Comparison of ENCODE assay signal across 19 cellular contexts in genomic region chr9:80615964-80616363, GRCh38.
"Had no signal": no experiment of that assay in that cellular context is flagged by ENCODE, and none has a peak within 500 bp of the region (broad histone marks: within the 10 kb centered on the region; RNA-seq: fewer than 3 reads in every experiment).

No MANE protein-coding gene starts in this region.

- DNase-seq: activated CD4-positive, alpha-beta T cell treated with anti-CD3 and anti-CD28 coated beads, Interleukin-2, amount 50 U/mL, for 4 hours; activated CD4-positive, CD25-positive, alpha-beta regulatory T cell treated with anti-CD3 and anti-CD28 coated beads, Interleukin-2, amount 50 U/mL, for 72 hours; activated effector memory CD4-positive, alpha-beta T cell treated with Interleukin-2 at 50 U/mL for 16 hours; activated T-cell treated with anti-CD3 and anti-CD28 coated beads, Interleukin-2, amount 50 U/mL, for 1 hour; body of pancreas; dermis blood vessel endothelial cell; endodermal cell; erythroblast; kidney; left ventricle myocardium inferior; mesendoderm; pancreas; stimulated activated CD4-positive, alpha-beta T cell treated with anti-CD3 and anti-CD28 coated beads, Interleukin-15, amount 100 ng/mL, for 24 hours; stimulated activated CD4-positive, alpha-beta T cell treated with anti-CD3 and anti-CD28 coated beads, Interleukin-4, amount 100 ng/mL, for 24 hours; T-helper 9 cell; testis; upper lobe of right lung had no signal

- H3K27me3 ChIP-seq: body of pancreas, gastroesophageal sphincter, pancreas, testis, upper lobe of right lung had no signal

- H3K4me1 ChIP-seq: body of pancreas, gastroesophageal sphincter, left ventricle myocardium inferior, pancreas, testis, upper lobe of right lung had no signal

- H3K36me3 ChIP-seq: gastroesophageal sphincter, left ventricle myocardium inferior, pancreas, upper lobe of right lung had no signal

- ATAC-seq: activated naive CD4-positive, alpha-beta T cell treated with anti-CD3 and anti-CD28 coated beads, Interleukin-2, amount 50 U/mL, for 72 hours; body of pancreas; gastroesophageal sphincter; pancreas; upper lobe of right lung had no signal

- H3K9me3 ChIP-seq: body of pancreas, gastroesophageal sphincter, pancreas, testis, upper lobe of right lung had no signal

- H3K4me3 ChIP-seq: body of pancreas, gastroesophageal sphincter, left ventricle myocardium inferior, pancreas, testis, upper lobe of right lung had no signal

- H3K27ac ChIP-seq: body of pancreas, gastroesophageal sphincter, left ventricle myocardium inferior, pancreas, testis, upper lobe of right lung had no signal
